Comparison of ENCODE assay signal across 2 cellular contexts in the genomic region with DNA sequence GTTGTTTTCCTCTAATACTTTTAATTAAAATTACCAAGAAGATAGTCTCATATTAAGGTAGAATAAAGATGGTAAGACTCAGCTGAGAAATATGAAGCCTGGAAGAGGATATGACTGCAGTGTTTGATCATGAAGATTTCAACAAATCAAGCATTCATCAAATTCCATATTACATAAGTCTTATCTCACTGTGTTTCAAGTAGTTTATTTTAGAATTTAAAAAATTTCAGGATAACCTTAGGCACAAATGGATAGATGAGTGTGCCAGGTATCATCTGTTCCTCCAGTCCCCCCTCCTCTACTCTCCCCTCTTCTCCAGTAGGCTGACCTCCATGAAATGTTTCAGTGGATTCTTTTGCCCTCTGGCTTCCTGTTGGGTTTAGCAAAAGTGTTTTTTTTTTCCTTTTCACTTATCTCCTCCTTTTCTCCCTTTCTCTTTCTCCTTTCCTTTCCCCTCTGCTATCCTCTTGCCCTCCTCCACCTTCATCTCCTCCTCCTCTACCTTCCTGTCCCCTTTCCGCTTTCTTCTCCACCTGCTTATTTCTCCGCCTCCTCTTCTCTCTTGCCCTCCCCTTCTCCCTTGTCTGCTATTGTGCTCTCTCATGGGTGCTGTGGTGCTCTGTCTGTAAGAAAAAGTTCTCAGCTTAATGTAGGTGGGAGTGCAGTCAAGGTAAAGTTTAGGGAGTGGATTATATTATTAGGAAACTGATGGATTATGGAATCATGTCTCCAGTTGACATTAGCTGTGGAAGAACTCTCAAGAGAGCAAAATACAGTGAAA.
TF ChIP-seq lines count a peak whose summit lies in the region.

No MANE protein-coding gene starts in this region.

TF ChIP-seq in GM23338, 12 proteins besides CTCF, POLR2A, EP300 and RAD21 (continues in another document):
- no peak for TF ChIP-seq ZNF331 (CRISPR knock-in tag; IDR thresholded peaks at IDR 0.05; ENCODE audit: low read depth)
- no peak for TF ChIP-seq EZH2phosphoT487 (IDR thresholded peaks at IDR 0.05; ENCODE audit: unreplicated experiment)
- TF ChIP-seq ZNF114 (CRISPR knock-in tag; IDR thresholded peaks at IDR 0.05) = no peak
- TF ChIP-seq CREB1 (CRISPR knock-in tag; IDR thresholded peaks at IDR 0.05; ENCODE audit: low read depth) = no peak
- no peak for TF ChIP-seq POLR2AphosphoS5 (IDR thresholded peaks at IDR 0.05; ENCODE audit: low read depth)
- TF ChIP-seq, protein P1, sequence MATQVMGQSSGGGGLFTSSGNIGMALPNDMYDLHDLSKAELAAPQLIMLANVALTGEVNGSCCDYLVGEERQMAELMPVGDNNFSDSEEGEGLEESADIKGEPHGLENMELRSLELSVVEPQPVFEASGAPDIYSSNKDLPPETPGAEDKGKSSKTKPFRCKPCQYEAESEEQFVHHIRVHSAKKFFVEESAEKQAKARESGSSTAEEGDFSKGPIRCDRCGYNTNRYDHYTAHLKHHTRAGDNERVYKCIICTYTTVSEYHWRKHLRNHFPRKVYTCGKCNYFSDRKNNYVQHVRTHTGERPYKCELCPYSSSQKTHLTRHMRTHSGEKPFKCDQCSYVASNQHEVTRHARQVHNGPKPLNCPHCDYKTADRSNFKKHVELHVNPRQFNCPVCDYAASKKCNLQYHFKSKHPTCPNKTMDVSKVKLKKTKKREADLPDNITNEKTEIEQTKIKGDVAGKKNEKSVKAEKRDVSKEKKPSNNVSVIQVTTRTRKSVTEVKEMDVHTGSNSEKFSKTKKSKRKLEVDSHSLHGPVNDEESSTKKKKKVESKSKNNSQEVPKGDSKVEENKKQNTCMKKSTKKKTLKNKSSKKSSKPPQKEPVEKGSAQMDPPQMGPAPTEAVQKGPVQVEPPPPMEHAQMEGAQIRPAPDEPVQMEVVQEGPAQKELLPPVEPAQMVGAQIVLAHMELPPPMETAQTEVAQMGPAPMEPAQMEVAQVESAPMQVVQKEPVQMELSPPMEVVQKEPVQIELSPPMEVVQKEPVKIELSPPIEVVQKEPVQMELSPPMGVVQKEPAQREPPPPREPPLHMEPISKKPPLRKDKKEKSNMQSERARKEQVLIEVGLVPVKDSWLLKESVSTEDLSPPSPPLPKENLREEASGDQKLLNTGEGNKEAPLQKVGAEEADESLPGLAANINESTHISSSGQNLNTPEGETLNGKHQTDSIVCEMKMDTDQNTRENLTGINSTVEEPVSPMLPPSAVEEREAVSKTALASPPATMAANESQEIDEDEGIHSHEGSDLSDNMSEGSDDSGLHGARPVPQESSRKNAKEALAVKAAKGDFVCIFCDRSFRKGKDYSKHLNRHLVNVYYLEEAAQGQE (IDR thresholded peaks at IDR 0.05; ENCODE audit: unreplicated experiment) = no peak
- TF ChIP-seq, protein P2, sequence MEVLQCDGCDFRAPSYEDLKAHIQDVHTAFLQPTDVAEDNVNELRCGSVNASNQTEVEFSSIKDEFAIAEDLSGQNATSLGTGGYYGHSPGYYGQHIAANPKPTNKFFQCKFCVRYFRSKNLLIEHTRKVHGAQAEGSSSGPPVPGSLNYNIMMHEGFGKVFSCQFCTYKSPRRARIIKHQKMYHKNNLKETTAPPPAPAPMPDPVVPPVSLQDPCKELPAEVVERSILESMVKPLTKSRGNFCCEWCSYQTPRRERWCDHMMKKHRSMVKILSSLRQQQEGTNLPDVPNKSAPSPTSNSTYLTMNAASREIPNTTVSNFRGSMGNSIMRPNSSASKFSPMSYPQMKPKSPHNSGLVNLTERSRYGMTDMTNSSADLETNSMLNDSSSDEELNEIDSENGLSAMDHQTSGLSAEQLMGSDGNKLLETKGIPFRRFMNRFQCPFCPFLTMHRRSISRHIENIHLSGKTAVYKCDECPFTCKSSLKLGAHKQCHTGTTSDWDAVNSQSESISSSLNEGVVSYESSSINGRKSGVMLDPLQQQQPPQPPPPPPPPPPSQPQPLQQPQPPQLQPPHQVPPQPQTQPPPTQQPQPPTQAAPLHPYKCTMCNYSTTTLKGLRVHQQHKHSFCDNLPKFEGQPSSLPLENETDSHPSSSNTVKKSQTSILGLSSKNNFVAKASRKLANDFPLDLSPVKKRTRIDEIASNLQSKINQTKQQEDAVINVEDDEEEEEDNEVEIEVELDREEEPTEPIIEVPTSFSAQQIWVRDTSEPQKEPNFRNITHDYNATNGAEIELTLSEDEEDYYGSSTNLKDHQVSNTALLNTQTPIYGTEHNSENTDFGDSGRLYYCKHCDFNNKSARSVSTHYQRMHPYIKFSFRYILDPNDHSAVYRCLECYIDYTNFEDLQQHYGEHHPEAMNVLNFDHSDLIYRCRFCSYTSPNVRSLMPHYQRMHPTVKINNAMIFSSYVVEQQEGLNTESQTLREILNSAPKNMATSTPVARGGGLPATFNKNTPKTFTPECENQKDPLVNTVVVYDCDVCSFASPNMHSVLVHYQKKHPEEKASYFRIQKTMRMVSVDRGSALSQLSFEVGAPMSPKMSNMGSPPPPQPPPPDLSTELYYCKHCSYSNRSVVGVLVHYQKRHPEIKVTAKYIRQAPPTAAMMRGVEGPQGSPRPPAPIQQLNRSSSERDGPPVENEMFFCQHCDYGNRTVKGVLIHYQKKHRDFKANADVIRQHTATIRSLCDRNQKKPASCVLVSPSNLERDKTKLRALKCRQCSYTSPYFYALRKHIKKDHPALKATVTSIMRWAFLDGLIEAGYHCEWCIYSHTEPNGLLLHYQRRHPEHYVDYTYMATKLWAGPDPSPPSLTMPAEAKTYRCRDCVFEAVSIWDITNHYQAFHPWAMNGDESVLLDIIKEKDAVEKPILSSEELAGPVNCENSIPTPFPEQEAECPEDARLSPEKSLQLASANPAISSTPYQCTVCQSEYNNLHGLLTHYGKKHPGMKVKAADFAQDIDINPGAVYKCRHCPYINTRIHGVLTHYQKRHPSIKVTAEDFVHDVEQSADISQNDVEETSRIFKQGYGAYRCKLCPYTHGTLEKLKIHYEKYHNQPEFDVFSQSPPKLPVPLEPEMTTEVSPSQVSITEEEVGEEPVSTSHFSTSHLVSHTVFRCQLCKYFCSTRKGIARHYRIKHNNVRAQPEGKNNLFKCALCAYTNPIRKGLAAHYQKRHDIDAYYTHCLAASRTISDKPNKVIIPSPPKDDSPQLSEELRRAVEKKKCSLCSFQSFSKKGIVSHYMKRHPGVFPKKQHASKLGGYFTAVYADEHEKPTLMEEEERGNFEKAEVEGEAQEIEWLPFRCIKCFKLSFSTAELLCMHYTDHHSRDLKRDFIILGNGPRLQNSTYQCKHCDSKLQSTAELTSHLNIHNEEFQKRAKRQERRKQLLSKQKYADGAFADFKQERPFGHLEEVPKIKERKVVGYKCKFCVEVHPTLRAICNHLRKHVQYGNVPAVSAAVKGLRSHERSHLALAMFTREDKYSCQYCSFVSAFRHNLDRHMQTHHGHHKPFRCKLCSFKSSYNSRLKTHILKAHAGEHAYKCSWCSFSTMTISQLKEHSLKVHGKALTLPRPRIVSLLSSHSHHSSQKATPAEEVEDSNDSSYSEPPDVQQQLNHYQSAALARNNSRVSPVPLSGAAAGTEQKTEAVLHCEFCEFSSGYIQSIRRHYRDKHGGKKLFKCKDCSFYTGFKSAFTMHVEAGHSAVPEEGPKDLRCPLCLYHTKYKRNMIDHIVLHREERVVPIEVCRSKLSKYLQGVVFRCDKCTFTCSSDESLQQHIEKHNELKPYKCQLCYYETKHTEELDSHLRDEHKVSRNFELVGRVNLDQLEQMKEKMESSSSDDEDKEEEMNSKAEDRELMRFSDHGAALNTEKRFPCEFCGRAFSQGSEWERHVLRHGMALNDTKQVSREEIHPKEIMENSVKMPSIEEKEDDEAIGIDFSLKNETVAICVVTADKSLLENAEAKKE (CRISPR knock-in tag; IDR thresholded peaks at IDR 0.05) = no peak
- TF ChIP-seq NANOG (IDR thresholded peaks at IDR 0.05; ENCODE audit: borderline replicate concordance) = no peak

TF ChIP-seq in SK-N-SH treated with all-trans-retinoic acid at 6 μM for 48 hours, 23 proteins besides CTCF, POLR2A, EP300 and RAD21:
- TF ChIP-seq, protein P3, sequence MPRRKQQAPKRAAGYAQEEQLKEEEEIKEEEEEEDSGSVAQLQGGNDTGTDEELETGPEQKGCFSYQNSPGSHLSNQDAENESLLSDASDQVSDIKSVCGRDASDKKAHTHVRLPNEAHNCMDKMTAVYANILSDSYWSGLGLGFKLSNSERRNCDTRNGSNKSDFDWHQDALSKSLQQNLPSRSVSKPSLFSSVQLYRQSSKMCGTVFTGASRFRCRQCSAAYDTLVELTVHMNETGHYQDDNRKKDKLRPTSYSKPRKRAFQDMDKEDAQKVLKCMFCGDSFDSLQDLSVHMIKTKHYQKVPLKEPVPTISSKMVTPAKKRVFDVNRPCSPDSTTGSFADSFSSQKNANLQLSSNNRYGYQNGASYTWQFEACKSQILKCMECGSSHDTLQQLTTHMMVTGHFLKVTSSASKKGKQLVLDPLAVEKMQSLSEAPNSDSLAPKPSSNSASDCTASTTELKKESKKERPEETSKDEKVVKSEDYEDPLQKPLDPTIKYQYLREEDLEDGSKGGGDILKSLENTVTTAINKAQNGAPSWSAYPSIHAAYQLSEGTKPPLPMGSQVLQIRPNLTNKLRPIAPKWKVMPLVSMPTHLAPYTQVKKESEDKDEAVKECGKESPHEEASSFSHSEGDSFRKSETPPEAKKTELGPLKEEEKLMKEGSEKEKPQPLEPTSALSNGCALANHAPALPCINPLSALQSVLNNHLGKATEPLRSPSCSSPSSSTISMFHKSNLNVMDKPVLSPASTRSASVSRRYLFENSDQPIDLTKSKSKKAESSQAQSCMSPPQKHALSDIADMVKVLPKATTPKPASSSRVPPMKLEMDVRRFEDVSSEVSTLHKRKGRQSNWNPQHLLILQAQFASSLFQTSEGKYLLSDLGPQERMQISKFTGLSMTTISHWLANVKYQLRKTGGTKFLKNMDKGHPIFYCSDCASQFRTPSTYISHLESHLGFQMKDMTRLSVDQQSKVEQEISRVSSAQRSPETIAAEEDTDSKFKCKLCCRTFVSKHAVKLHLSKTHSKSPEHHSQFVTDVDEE (CRISPR knock-in tag; IDR thresholded peaks at IDR 0.05) = no peak
- TF ChIP-seq ISL1 (CRISPR knock-in tag; IDR thresholded peaks at IDR 0.05) = peak; percentile 45; the same call in 1 of the 2 replicates
TF ChIP-seq in SK-N-SH treated with all-trans-retinoic acid at 6 μM for 48 hours: peak in this region for 1.
